ENCODE assay signal across 8 cellular contexts in genomic region chr12:53727310-53728041, GRCh38. TPM values are rescaled to one million over a fixed set of nuclear protein-coding genes. Genes with fewer than 3 reads are reported as not detected.
A peak's percentile ranks its signal among the peaks of the same experiment; 100 is the strongest.
DNase-seq lines count a peak whose midpoint lies in the region; ATAC-seq and TF ChIP-seq lines count a peak whose summit lies in the region.

Gene CALCOCO1 (minus strand): TSS chr12:53727452. CDS start chr12:53725242, 2,210 bp downstream.

- H3K36me3 ChIP-seq in left lung: peaks cover 0 to 26% of the 10 kb centered on the region in 2 donors

- intact Hi-C loops in CD14-positive monocyte (cut with micrococcal nuclease): loop anchor here in 1 of 2 donors (5.0 kb wide), 1 partner anchor 460 kb away; the partner anchor contains the start of gene SMUG1
- intact Hi-C loops in left lung (cut with DNase I): no loop called here

- H3K4me3 Mint-ChIP-seq in CD14-positive monocyte: peak within 1 kb of the TSS; percentile 96 to 97

- H3K9me3 Mint-ChIP-seq in CD14-positive monocyte: no peaks in the 10 kb centered on the region

- peaks cover 8 to 25% of the 10 kb centered on the region in 2 donors for H3K4me1 ChIP-seq in left lung

- peak; percentile 94 for DNase-seq in CD14-positive monocyte (ENCODE audit: low spot score)
- DNase-seq in NCI-H82 (lab: John Stamatoyannopoulos, UW): peak; percentile 100
- DNase-seq in activated CD4-positive, alpha-beta T cell treated with anti-CD3 and anti-CD28 coated beads, Interleukin-2, amount 50 U/mL, for 48 hours: peak; percentile 96 to 97
- peak; percentile 98 for DNase-seq in dermis blood vessel endothelial cell
- DNase-seq in left lung: peak; percentile 98 to 99
- DNase-seq in stimulated activated CD4-positive, alpha-beta T cell treated with anti-CD3 and anti-CD28 coated beads, Interleukin-2, amount 100 ng/mL, for 48 hours: peak; percentile 91 to 92

- H3K9me3 ChIP-seq in left lung: no peaks in the 10 kb centered on the region

- H3K27me3 Mint-ChIP-seq in CD14-positive monocyte (ENCODE audit: low read depth in 3 of 3): peaks cover 4 to 13% (median 5%) of the 10 kb centered on the region in 3 donors

- peak within 1 kb of the TSS; percentile 73 to 79 for H3K27ac ChIP-seq in left lung

- ATAC-seq in GM19397 (IDR thresholded peaks at IDR 0.05; ENCODE audit: unreplicated experiment) (peak; percentile 99), HG03571 (IDR thresholded peaks at IDR 0.05; ENCODE audit: unreplicated experiment) (peak; percentile 99), left lung (peak; percentile 97)

- H3K27ac Mint-ChIP-seq in CD14-positive monocyte: peak within 1 kb of the TSS; percentile 61 to 97 (median 92)

- TF ChIP-seq CTCF in CD14-positive monocyte (IDR thresholded peaks at IDR 0.05) (no peak), left lung (IDR thresholded peaks at IDR 0.05) (no peak)

- H3K27me3 ChIP-seq in left lung: peaks cover 0 to 2% of the 10 kb centered on the region in 2 donors

- peaks cover 30 to 31% of the 10 kb centered on the region in 2 donors for H3K36me3 Mint-ChIP-seq in CD14-positive monocyte

- peak within 1 kb of the TSS; percentile 67 to 76 for H3K4me3 ChIP-seq in left lung

- peaks cover 15% of the 10 kb centered on the region for H3K4me1 Mint-ChIP-seq in CD14-positive monocyte

RNA-seq across cellular contexts. Expression of gene CALCOCO1, which starts in this region (rescaled TPM):
- 10 to 100 TPM; 60.1 to 69.6 TPM for polyA plus RNA-seq in CD14-positive monocyte
- 87.6 and 98.4 TPM in 2 replicates for total RNA-seq in dermis blood vessel endothelial cell
- total RNA-seq in left lung: 100 to 1,000 TPM in 1 of 2 donors, 10 to 100 TPM in 1; 74.8 to 186 TPM

Comparison
In these comparisons a context has a peak if more than half of its experiments do, and no peak if none do; other contexts are left out.
1. Peak in every context shown above with its lines: DNase-seq, ATAC-seq, H3K4me3 ChIP-seq and H3K27ac ChIP-seq.